In the genomic region with DNA sequence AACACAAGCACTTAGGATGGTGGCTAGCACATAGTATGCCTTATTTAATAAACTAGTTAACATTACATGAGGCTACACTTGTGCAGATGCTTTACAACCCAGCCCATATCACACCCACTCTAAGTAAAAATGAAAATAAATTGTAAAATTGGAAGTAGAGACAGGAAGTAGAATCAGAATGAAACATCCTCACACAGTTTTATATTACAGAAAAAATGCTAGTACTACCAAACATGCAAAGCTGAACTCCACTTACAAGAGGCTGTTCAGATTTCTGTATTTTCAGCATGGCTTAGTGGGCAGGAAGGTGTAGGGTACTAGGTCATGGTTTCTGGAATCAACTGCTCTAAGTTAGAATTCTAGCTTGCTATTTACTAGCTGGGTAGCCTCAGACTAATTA, we compare ENCODE assay signal across 16 cellular contexts. TPM values are rescaled to one million over a fixed set of nuclear protein-coding genes. Genes with fewer than 3 reads are reported as not detected.
DNase-seq lines count a peak whose midpoint lies in the region; ATAC-seq and TF ChIP-seq lines count a peak whose summit lies in the region.
"Had no signal": no experiment of that assay in that cellular context is flagged by ENCODE, and none has a peak within 500 bp of the region (broad histone marks: within the 10 kb centered on the region; RNA-seq: fewer than 3 reads in every experiment).

No MANE protein-coding gene starts in this region.

- TF ChIP-seq CTCF in activated CD8-positive, alpha-beta T cell treated with anti-CD3 and anti-CD28 coated beads for 36 hours (IDR thresholded peaks at IDR 0.05): no peak

- ATAC-seq in GM18858 (IDR thresholded peaks at IDR 0.05; ENCODE audit: unreplicated experiment) (peak; percentile 85), GM21360 (IDR thresholded peaks at IDR 0.05; ENCODE audit: unreplicated experiment) (peak; percentile 84), HG03025 (IDR thresholded peaks at IDR 0.05; ENCODE audit: low FRiP score, unreplicated experiment) (peak; percentile 81), GM19328 (IDR thresholded peaks at IDR 0.05; ENCODE audit: unreplicated experiment) (no peak)
- ATAC-seq in activated CD8-positive, alpha-beta T cell treated with anti-CD3 and anti-CD28 coated beads for 36 hours: peak; percentile 86

- intact Hi-C loops in activated CD8-positive, alpha-beta T cell treated with anti-CD3 and anti-CD28 coated beads for 36 hours (cut with micrococcal nuclease): no loop called here
- intact Hi-C loops in posterior vena cava (cut with DNase I): no loop called here

- H3K27ac Mint-ChIP-seq in activated CD8-positive, alpha-beta T cell treated with anti-CD3 and anti-CD28 coated beads for 36 hours: no peak overlapping the region
- H3K27ac Mint-ChIP-seq: activated CD4-positive, alpha-beta memory T cell treated with anti-CD3 and anti-CD28 coated beads for 36 hours; dendritic cell treated with granulocyte-macrophage colony-stimulating factor and Interleukin-4, amounts not matched to agents 40 ng/mL and 50 ng/mL, for 4 days; nephron had no signal

- H3K9me3 Mint-ChIP-seq in activated CD8-positive, alpha-beta T cell treated with anti-CD3 and anti-CD28 coated beads for 36 hours: no peaks in the 10 kb centered on the region
- H3K9me3 Mint-ChIP-seq: activated CD4-positive, alpha-beta memory T cell treated with anti-CD3 and anti-CD28 coated beads for 36 hours; dendritic cell treated with granulocyte-macrophage colony-stimulating factor and Interleukin-4, amounts not matched to agents 40 ng/mL and 50 ng/mL, for 4 days; nephron had no signal

- no peak for DNase-seq in activated CD8-positive, alpha-beta T cell treated with anti-CD3 and anti-CD28 coated beads for 36 hours
- no peak for DNase-seq in posterior vena cava (ENCODE audit: low spot score)
- no peak for DNase-seq in NCI-H2081 treated with DMSO at 0.1 percent for 48 hours (lab: John Stamatoyannopoulos, UW)
- no peak for DNase-seq in stimulated activated CD4-positive, alpha-beta T cell treated with anti-CD3 and anti-CD28 coated beads, Interleukin-12 subunit alpha, Interleukin-12 subunit beta, amount 100 ng/mL, for 4 hours
- DNase-seq: activated CD4-positive, alpha-beta memory T cell treated with anti-CD3 and anti-CD28 coated beads for 36 hours; activated effector memory CD4-positive, alpha-beta T cell treated with anti-CD3 and anti-CD28 coated beads, Interleukin-2, amount 50 U/mL, for 16 hours; C1 segment of cervical spinal cord; NCI-H1092 treated with DMSO at 0.1 percent for 48 hours; NCI-H2227 treated with DMSO at 0.1 percent for 48 hours; SJCRH30 had no signal

- CTCF ChIA-PET in activated CD8-positive, alpha-beta T cell treated with anti-CD3 and anti-CD28 coated beads for 36 hours (lab: Charles Lee): interaction anchor here (0.6 to 4.2 kb wide), 4 partner anchors 13 to 310 kb away, joined by 3 to 18 read pairs (median 5); no protein-coding TSS in a partner anchor

- H3K4me3 Mint-ChIP-seq in activated CD8-positive, alpha-beta T cell treated with anti-CD3 and anti-CD28 coated beads for 36 hours: no peak overlapping the region
- H3K4me3 Mint-ChIP-seq: activated CD4-positive, alpha-beta memory T cell treated with anti-CD3 and anti-CD28 coated beads for 36 hours; dendritic cell treated with granulocyte-macrophage colony-stimulating factor and Interleukin-4, amounts not matched to agents 40 ng/mL and 50 ng/mL, for 4 days; nephron had no signal

- POLR2A ChIA-PET in activated CD8-positive, alpha-beta T cell treated with anti-CD3 and anti-CD28 coated beads for 36 hours (lab: Charles Lee): no interaction called here

- H3K36me3 Mint-ChIP-seq in activated CD8-positive, alpha-beta T cell treated with anti-CD3 and anti-CD28 coated beads for 36 hours (ENCODE audit: low read depth): no peaks in the 10 kb centered on the region
- H3K36me3 Mint-ChIP-seq: activated CD4-positive, alpha-beta memory T cell treated with anti-CD3 and anti-CD28 coated beads for 36 hours had no signal

- H3K4me1 Mint-ChIP-seq in activated CD8-positive, alpha-beta T cell treated with anti-CD3 and anti-CD28 coated beads for 36 hours (ENCODE audit: low read depth): peaks cover 16% of the 10 kb centered on the region

- H3K27me3 Mint-ChIP-seq in activated CD8-positive, alpha-beta T cell treated with anti-CD3 and anti-CD28 coated beads for 36 hours: peaks cover 7% of the 10 kb centered on the region

RNA-seq across cellular contexts. Expression of gene CRIM1, which starts 18.2 kb away (rescaled TPM):
- total RNA-seq in activated CD8-positive, alpha-beta T cell treated with anti-CD3 and anti-CD28 coated beads for 36 hours: 10 to 100 TPM; 14.4 to 15.9 TPM
- 100 to 1,000 TPM; 103 to 143 TPM for total RNA-seq in posterior vena cava

Comparison
In these comparisons a context has a peak if more than half of its experiments do, and no peak if none do; other contexts are left out.
1. RNA of gene CRIM1, which starts 18.2 kb away (total RNA-seq): 103 to 143 TPM in posterior vena cava; 14.4 to 15.9 TPM in activated CD8-positive, alpha-beta T cell treated with anti-CD3 and anti-CD28 coated beads for 36 hours; every median in the first group is over 4 times any median in the second.